Comparison of ENCODE assay signal across 1 cellular context in the genomic region with DNA sequence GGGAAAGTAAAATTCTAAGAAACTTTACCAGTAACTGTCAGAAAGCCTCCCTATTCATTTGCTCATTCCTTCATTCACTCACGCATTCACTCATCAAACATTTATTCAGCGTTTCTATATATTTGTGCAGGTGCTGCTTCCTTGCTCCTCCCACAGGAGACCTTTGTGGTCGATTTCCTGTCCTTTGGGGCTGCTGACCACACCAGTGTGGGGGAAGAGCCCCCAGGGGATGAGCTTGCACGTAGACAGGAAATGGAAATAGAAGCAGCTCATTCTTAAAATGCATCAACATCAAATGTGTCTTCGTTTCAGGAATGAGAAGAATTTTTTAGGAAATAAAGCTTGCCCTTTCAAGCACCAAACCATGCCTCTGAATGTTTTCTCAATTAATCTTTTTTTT.
TF ChIP-seq lines count a peak whose summit lies in the region.

No MANE protein-coding gene starts in this region.

TF ChIP-seq in SK-N-SH, 30 proteins besides CTCF, POLR2A, EP300 and RAD21 (continued from another document):
- TF ChIP-seq, protein P1, sequence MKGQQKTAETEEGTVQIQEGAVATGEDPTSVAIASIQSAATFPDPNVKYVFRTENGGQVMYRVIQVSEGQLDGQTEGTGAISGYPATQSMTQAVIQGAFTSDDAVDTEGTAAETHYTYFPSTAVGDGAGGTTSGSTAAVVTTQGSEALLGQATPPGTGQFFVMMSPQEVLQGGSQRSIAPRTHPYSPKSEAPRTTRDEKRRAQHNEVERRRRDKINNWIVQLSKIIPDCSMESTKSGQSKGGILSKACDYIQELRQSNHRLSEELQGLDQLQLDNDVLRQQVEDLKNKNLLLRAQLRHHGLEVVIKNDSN (IDR thresholded peaks at IDR 0.05; ENCODE audit: borderline replicate concordance, low read depth), result no peak
- no peak for TF ChIP-seq RFX5 (IDR thresholded peaks at IDR 0.05; ENCODE audit: low read length)
- TF ChIP-seq, protein P2, sequence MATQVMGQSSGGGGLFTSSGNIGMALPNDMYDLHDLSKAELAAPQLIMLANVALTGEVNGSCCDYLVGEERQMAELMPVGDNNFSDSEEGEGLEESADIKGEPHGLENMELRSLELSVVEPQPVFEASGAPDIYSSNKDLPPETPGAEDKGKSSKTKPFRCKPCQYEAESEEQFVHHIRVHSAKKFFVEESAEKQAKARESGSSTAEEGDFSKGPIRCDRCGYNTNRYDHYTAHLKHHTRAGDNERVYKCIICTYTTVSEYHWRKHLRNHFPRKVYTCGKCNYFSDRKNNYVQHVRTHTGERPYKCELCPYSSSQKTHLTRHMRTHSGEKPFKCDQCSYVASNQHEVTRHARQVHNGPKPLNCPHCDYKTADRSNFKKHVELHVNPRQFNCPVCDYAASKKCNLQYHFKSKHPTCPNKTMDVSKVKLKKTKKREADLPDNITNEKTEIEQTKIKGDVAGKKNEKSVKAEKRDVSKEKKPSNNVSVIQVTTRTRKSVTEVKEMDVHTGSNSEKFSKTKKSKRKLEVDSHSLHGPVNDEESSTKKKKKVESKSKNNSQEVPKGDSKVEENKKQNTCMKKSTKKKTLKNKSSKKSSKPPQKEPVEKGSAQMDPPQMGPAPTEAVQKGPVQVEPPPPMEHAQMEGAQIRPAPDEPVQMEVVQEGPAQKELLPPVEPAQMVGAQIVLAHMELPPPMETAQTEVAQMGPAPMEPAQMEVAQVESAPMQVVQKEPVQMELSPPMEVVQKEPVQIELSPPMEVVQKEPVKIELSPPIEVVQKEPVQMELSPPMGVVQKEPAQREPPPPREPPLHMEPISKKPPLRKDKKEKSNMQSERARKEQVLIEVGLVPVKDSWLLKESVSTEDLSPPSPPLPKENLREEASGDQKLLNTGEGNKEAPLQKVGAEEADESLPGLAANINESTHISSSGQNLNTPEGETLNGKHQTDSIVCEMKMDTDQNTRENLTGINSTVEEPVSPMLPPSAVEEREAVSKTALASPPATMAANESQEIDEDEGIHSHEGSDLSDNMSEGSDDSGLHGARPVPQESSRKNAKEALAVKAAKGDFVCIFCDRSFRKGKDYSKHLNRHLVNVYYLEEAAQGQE (IDR thresholded peaks at IDR 0.05; ENCODE audit: low read depth, low read length), result no peak
